Comparison of ENCODE assay signal across 10 cellular contexts in genomic region chr7:229184-229964, GRCh38. TPM values are rescaled to one million over a fixed set of nuclear protein-coding genes. Genes with fewer than 3 reads are reported as not detected.
A peak's percentile ranks its signal among the peaks of the same experiment; 100 is the strongest.
DNase-seq lines count a peak whose midpoint lies in the region; ATAC-seq and TF ChIP-seq lines count a peak whose summit lies in the region.
"Had no signal": no experiment of that assay in that cellular context is flagged by ENCODE, and none has a peak within 500 bp of the region (broad histone marks: within the 10 kb centered on the region; RNA-seq: fewer than 3 reads in every experiment).

No MANE protein-coding gene starts in this region.

- H3K4me3 ChIP-seq in breast epithelium = peak overlapping the region in 2 of 3 donors; percentile 11 to 55
- H3K4me3 ChIP-seq in mammary epithelial cell (replicated peaks in 1 of 3; ENCODE audit: insufficient read depth in 1 of 3, low read depth in 2 of 3, low read length in 3 of 3) = no peak overlapping the region
- H3K4me3 ChIP-seq in gastroesophageal sphincter = peak overlapping the region in 1 of 2 donors; percentile 14

- 45% methylated on average over 26 of the region's 29 CpGs for WGBS in mammary epithelial cell (ENCODE audit: low coverage, missing lambda C conversion rate)
- 2 to 32% methylated on average over 7 to 13 of the region's 29 CpGs for WGBS in gastroesophageal sphincter (ENCODE audit: low coverage in 1 of 2), 2 donors

- no peak for TF ChIP-seq CTCF in breast epithelium (IDR thresholded peaks at IDR 0.05)
- no peak for TF ChIP-seq CTCF in mammary epithelial cell (conservative IDR thresholded peaks at IDR 0.05 in 1 of 2, IDR thresholded peaks at IDR 0.05 in 1 of 2; ENCODE audit: extremely low read depth in 1 of 2, insufficient read depth in 1 of 2, low read depth in 1 of 2, low read length in 2 of 2)
- no peak for TF ChIP-seq CTCF in gastroesophageal sphincter (IDR thresholded peaks at IDR 0.05)
- TF ChIP-seq CTCF in omental fat pad (IDR thresholded peaks at IDR 0.05) = no peak
- no peak for TF ChIP-seq CTCF in GM13976 (IDR thresholded peaks at IDR 0.05; ENCODE audit: borderline replicate concordance, control extremely low read depth, extremely low read depth, insufficient read depth, missing control alignments)

- in situ Hi-C loops in mammary epithelial cell (cut with MboI; ENCODE audit: low sequenced_read_pairs in 2 of 2) (no loop called here), GM13976 (cut with MboI; ENCODE audit: low sequenced_read_pairs, unreplicated experiment) (no loop called here)

- CTCF ChIA-PET in mammary epithelial cell (lab: Charles Lee; ENCODE audit: low non-redundant PET) = no interaction called here

- peaks cover 22 to 39% of the 10 kb centered on the region in 2 donors for H3K4me1 ChIP-seq in breast epithelium
- H3K4me1 ChIP-seq in mammary epithelial cell (ENCODE audit: insufficient read depth, low read length) = peaks cover 32% of the 10 kb centered on the region
- H3K4me1 ChIP-seq in gastroesophageal sphincter = peaks cover 5 to 86% (median 64%) of the 10 kb centered on the region in 3 donors

- no peak overlapping the region for H3K4me2 ChIP-seq in mammary epithelial cell (ENCODE audit: insufficient read depth, low read depth, low read length)

- peak in 1 of 2 donors; percentile 90 for DNase-seq in breast epithelium (ENCODE audit: low spot score in 2 of 2)
- DNase-seq in mammary epithelial cell = no peak
- DNase-seq in omental fat pad (ENCODE audit: low spot score) = peak; percentile 31
- no peak for DNase-seq in C1 segment of cervical spinal cord (lab: John Stamatoyannopoulos, UW)
- no peak for DNase-seq in GM13976 (ENCODE audit: low spot score)
- DNase-seq: 8988T, nucleus accumbens had no signal

- dilution Hi-C loops in mammary epithelial cell (cut with HindIII; ENCODE audit: low sequenced_read_pairs) = loop anchor here (5.0 kb wide), 1 partner anchor 47 kb away; no protein-coding TSS in a partner anchor

- ATAC-seq in gastroesophageal sphincter (peak; percentile 90), omental fat pad (ENCODE audit: low FRiP score) (peak; percentile 88), GM21360 (IDR thresholded peaks at IDR 0.05; ENCODE audit: unreplicated experiment) (no peak), GM21390 (IDR thresholded peaks at IDR 0.05; ENCODE audit: unreplicated experiment) (no peak)

- H2AFZ ChIP-seq in mammary epithelial cell (ENCODE audit: low read depth, low read length) = no peak overlapping the region

- H3K36me3 ChIP-seq in breast epithelium (no peaks in the 10 kb centered on the region), mammary epithelial cell (ENCODE audit: insufficient read depth, low read length) (no peaks in the 10 kb centered on the region), gastroesophageal sphincter (no peaks in the 10 kb centered on the region)

- no peak overlapping the region for H3K9ac ChIP-seq in mammary epithelial cell (ENCODE audit: insufficient read depth, low read length)

- intact Hi-C loops in breast epithelium (cut with DNase I; ENCODE audit: low total_unique reads) (no loop called here), mammary epithelial cell (cut with micrococcal nuclease) (no loop called here)

- no peaks in the 10 kb centered on the region for H4K20me1 ChIP-seq in mammary epithelial cell (ENCODE audit: insufficient read depth, low read length)

- H3K9me3 ChIP-seq in breast epithelium = no peaks in the 10 kb centered on the region
- no peaks in the 10 kb centered on the region for H3K9me3 ChIP-seq in mammary epithelial cell (replicated peaks; ENCODE audit: insufficient read depth, low read length)
- no peaks in the 10 kb centered on the region for H3K9me3 ChIP-seq in gastroesophageal sphincter

- peaks cover 50% of the 10 kb centered on the region for H3K79me2 ChIP-seq in mammary epithelial cell (ENCODE audit: insufficient read depth, low read length)

- TF ChIP-seq POLR2A in breast epithelium (IDR thresholded peaks at IDR 0.05) = no peak
- no peak for TF ChIP-seq POLR2A in gastroesophageal sphincter (IDR thresholded peaks at IDR 0.05)

- TF ChIP-seq EP300 in gastroesophageal sphincter (IDR thresholded peaks at IDR 0.05) = peak; percentile 2

- no TSS peak for BruUV-seq in mammary epithelial cell (replicated peaks; lab: Mats Ljungman, UMichigan)

- H3K27ac ChIP-seq in breast epithelium (peak overlapping the region; percentile 89 to 98), mammary epithelial cell (ENCODE audit: insufficient read depth, low read depth, low read length) (no peak overlapping the region), gastroesophageal sphincter (peak overlapping the region; percentile 69 to 95 (median 84))

- H3K27me3 ChIP-seq in breast epithelium (no peaks in the 10 kb centered on the region), mammary epithelial cell (ENCODE audit: insufficient read depth, low read length) (no peaks in the 10 kb centered on the region), gastroesophageal sphincter (no peaks in the 10 kb centered on the region)

RNA-seq across cellular contexts. Expression of gene FAM20C, which starts 37.0 kb away (rescaled TPM):
- total RNA-seq in breast epithelium (10 to 100 TPM; 30.7 to 73.7 (median 71.0) TPM), mammary epithelial cell (10 to 100 TPM; 37.0 to 48.5 TPM), gastroesophageal sphincter (10 to 100 TPM; 41.9 to 87.5 (median 73.6) TPM), omental fat pad (100 to 1,000 TPM in 1 of 4 donors, 10 to 100 TPM in 3; 25.5 to 119 (median 35.8) TPM)
- polyA plus RNA-seq in mammary epithelial cell = 30.6 TPM
- polyA minus RNA-seq in mammary epithelial cell = 6.7 TPM

Comparison
In these comparisons a context has a peak if more than half of its experiments do, and no peak if none do; other contexts are left out.
1. H3K4me3 ChIP-seq: peak in breast epithelium (2 of 3); none in mammary epithelial cell (0 of 3).
2. ATAC-seq: peak in gastroesophageal sphincter (single experiment) and omental fat pad (single experiment); none in GM21360 (single experiment) and GM21390 (single experiment).